Comparison of ENCODE assay signal across 8 cellular contexts in the genomic region with DNA sequence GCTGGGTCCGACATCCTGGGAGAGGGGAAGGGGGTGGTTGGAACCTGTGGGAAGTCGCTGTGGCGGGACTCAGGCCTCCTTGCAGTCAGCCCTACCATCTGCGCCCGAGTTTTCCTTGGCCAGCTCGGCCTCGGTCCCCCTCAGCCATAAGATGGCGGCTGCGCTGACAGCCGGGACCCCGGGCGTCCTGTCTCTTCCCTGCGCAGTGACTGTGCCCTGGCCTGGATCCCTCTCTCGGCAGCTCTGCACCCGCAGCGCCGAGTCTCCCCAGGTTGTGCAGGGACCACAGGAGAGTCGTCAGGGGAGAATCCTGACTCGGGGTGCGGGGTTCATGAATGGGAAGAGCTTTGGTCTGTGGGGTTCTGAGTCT. TPM values are rescaled to one million over a fixed set of nuclear protein-coding genes. Genes with fewer than 3 reads are reported as not detected.
DNase-seq lines count a peak whose midpoint lies in the region; ATAC-seq and TF ChIP-seq lines count a peak whose summit lies in the region.

No MANE protein-coding gene starts in this region.

- ATAC-seq in HG02943 (IDR thresholded peaks at IDR 0.05; ENCODE audit: low read depth, unreplicated experiment) (peak; percentile 39), upper lobe of right lung (peak; percentile 45)

- peak in 3 of 4 experiments; percentile 6 to 27 (median 7) for DNase-seq in activated naive CD4-positive, alpha-beta T cell (lab: John Stamatoyannopoulos, UW)
- DNase-seq in kidney epithelial cell (ENCODE audit: low read depth) = no peak
- DNase-seq in upper lobe of right lung = no peak
- DNase-seq in HAP-1 (ENCODE audit: low spot score in 2 of 2) = no peak
- DNase-seq in DMS53 treated with DMSO at 0.1 percent for 48 hours (lab: John Stamatoyannopoulos, UW; ENCODE audit: unreplicated experiment) = no peak
- no peak for DNase-seq in effector CD4-positive, alpha-beta T cell

- H3K36me3 ChIP-seq in kidney epithelial cell (ENCODE audit: control insufficient read depth, insufficient read depth, low read length) (no peaks in the 10 kb centered on the region), upper lobe of right lung (no peaks in the 10 kb centered on the region), HAP-1 (replicated peaks) (no peaks in the 10 kb centered on the region)

- H3K9me3 ChIP-seq in upper lobe of right lung (no peaks in the 10 kb centered on the region), HAP-1 (no peaks in the 10 kb centered on the region)

- no peak overlapping the region for H3K27ac ChIP-seq in upper lobe of right lung

- H3K4me3 ChIP-seq in GM08714 (ENCODE audit: low read length) (peak overlapping the region; percentile 58; the same call in 1 of the 2 replicates), kidney epithelial cell (ENCODE audit: low read depth, low read length) (peak overlapping the region; percentile 58), upper lobe of right lung (peak overlapping the region; percentile 54), HAP-1 (no peak overlapping the region)

- TF ChIP-seq CTCF in kidney epithelial cell (IDR thresholded peaks at IDR 0.05; ENCODE audit: insufficient read depth, low read length, poor library complexity, severe bottlenecking) = no peak
- no peak for TF ChIP-seq CTCF in upper lobe of right lung (IDR thresholded peaks at IDR 0.05)

- H3K27me3 ChIP-seq in kidney epithelial cell (ENCODE audit: control insufficient read depth, insufficient read depth, low read length) (no peaks in the 10 kb centered on the region), upper lobe of right lung (no peaks in the 10 kb centered on the region), HAP-1 (ENCODE audit: low read depth) (no peaks in the 10 kb centered on the region)

- no peaks in the 10 kb centered on the region for H3K4me1 ChIP-seq in upper lobe of right lung
- no peaks in the 10 kb centered on the region for H3K4me1 ChIP-seq in HAP-1

- intact Hi-C loops in upper lobe of right lung (cut with DNase I) = no loop called here

- in situ Hi-C loops in HAP-1 (cut with MboI; ENCODE audit: low sequenced_read_pairs) = no loop called here

RNA-seq across cellular contexts. Expression of a gene that starts 0.3 kb away (rescaled TPM):
- total RNA-seq in kidney epithelial cell (3.0 and 6.4 TPM in 2 replicates), upper lobe of right lung (1.9 TPM)

RNA-seq across cellular contexts. Expression of a gene that starts 41.9 kb away (rescaled TPM):
- 0.08 and 0.41 TPM in 2 replicates for total RNA-seq in kidney epithelial cell
- 6.3 TPM for total RNA-seq in upper lobe of right lung

Comparison
In these comparisons a context has a peak if more than half of its experiments do, and no peak if none do; other contexts are left out.
1. DNase-seq: peak in activated naive CD4-positive, alpha-beta T cell (3 of 4); none in kidney epithelial cell (single experiment), upper lobe of right lung (single experiment), HAP-1 (0 of 2), DMS53 treated with DMSO at 0.1 percent for 48 hours (single experiment) and effector CD4-positive, alpha-beta T cell (single experiment).